Comparison of ENCODE assay signal across 1 cellular context in the genomic region with DNA sequence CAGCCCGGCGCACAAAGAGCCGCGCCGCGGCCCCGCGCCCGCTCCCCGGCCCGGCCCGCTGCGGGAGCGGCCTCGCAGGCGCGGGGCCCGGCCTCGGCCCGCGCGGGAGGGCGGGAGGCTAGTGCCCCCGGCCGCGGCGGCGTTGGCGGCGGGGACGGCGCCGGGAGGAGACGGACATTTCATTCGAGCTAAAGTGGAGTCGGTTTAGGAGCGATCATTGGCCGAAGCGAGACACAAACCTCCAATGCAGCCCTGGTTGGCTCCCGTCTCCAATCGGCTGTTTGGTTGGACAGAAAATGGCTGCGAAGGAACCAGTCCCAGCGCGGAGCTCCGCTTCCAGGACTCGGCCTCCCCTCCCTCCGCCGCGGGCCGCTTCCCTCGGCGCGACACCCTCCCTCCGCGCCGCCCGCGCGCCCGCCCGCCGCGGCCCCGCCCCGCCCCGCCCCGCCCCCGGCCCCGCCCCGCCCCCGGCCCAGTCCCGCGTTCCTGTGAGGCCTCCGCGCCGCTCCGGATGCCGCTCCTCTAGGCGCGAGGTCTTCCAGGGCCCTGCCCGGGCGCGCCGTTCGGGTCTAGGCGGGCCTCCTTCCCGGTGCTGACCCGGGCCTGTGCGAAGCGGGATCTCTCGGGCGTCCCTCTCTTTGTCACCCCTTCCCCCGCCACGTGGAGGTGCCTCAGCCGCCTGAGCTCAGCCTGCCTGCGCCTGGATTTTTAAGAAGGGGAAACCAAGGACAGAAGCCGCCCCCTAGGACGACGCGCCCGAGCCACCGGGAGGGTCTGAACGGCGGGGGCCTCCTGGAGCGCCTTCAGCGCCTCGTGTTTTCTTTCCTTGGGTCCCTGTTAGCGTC.
A peak's percentile ranks its signal among the peaks of the same experiment; 100 is the strongest.
TF ChIP-seq lines count a peak whose summit lies in the region.

A gene (minus strand): TSS at position 309 of the 845 bp plus-strand sequence. CDS start 2,757 bp downstream, outside the sequence.

TF ChIP-seq in GM12878, 131 proteins besides CTCF, POLR2A, EP300 and RAD21 (continued from another document):
- TF ChIP-seq, protein P1, sequence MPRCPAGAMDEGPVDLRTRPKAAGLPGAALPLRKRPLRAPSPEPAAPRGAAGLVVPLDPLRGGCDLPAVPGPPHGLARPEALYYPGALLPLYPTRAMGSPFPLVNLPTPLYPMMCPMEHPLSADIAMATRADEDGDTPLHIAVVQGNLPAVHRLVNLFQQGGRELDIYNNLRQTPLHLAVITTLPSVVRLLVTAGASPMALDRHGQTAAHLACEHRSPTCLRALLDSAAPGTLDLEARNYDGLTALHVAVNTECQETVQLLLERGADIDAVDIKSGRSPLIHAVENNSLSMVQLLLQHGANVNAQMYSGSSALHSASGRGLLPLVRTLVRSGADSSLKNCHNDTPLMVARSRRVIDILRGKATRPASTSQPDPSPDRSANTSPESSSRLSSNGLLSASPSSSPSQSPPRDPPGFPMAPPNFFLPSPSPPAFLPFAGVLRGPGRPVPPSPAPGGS (IDR thresholded peaks at IDR 0.05; ENCODE audit: borderline replicate concordance, insufficient read depth, low read depth, low read length, poor library complexity, severe bottlenecking): no peak
- TF ChIP-seq NBN (IDR thresholded peaks at IDR 0.05): no peak
- TF ChIP-seq, protein P2, sequence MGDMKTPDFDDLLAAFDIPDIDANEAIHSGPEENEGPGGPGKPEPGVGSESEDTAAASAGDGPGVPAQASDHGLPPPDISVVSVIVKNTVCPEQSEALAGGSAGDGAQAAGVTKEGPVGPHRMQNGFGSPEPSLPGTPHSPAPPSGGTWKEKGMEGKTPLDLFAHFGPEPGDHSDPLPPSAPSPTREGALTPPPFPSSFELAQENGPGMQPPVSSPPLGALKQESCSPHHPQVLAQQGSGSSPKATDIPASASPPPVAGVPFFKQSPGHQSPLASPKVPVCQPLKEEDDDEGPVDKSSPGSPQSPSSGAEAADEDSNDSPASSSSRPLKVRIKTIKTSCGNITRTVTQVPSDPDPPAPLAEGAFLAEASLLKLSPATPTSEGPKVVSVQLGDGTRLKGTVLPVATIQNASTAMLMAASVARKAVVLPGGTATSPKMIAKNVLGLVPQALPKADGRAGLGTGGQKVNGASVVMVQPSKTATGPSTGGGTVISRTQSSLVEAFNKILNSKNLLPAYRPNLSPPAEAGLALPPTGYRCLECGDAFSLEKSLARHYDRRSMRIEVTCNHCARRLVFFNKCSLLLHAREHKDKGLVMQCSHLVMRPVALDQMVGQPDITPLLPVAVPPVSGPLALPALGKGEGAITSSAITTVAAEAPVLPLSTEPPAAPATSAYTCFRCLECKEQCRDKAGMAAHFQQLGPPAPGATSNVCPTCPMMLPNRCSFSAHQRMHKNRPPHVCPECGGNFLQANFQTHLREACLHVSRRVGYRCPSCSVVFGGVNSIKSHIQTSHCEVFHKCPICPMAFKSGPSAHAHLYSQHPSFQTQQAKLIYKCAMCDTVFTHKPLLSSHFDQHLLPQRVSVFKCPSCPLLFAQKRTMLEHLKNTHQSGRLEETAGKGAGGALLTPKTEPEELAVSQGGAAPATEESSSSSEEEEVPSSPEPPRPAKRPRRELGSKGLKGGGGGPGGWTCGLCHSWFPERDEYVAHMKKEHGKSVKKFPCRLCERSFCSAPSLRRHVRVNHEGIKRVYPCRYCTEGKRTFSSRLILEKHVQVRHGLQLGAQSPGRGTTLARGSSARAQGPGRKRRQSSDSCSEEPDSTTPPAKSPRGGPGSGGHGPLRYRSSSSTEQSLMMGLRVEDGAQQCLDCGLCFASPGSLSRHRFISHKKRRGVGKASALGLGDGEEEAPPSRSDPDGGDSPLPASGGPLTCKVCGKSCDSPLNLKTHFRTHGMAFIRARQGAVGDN (IDR thresholded peaks at IDR 0.05): peak; percentile 73
- TF ChIP-seq CHD1 (IDR thresholded peaks at IDR 0.05; ENCODE audit: low read depth, low read length): no peak
- peak in 1 of 2 experiments; percentile 22; a peak in 1 of 4 replicates for TF ChIP-seq BHLHE40 (IDR thresholded peaks at IDR 0.05; ENCODE audit: borderline replicate concordance in 1 of 2, low read depth in 2 of 2, low read length in 1 of 2)
- TF ChIP-seq MYC (IDR thresholded peaks at IDR 0.05; ENCODE audit: insufficient read depth, insufficient read length, insufficient replicate concordance, low read length, severe bottlenecking): peak; percentile 10
- TF ChIP-seq STAT1 (conservative IDR thresholded peaks at IDR 0.05): no peak
- TF ChIP-seq SMC3 (IDR thresholded peaks at IDR 0.05; ENCODE audit: borderline replicate concordance, low read length): no peak
- TF ChIP-seq, protein P3, sequence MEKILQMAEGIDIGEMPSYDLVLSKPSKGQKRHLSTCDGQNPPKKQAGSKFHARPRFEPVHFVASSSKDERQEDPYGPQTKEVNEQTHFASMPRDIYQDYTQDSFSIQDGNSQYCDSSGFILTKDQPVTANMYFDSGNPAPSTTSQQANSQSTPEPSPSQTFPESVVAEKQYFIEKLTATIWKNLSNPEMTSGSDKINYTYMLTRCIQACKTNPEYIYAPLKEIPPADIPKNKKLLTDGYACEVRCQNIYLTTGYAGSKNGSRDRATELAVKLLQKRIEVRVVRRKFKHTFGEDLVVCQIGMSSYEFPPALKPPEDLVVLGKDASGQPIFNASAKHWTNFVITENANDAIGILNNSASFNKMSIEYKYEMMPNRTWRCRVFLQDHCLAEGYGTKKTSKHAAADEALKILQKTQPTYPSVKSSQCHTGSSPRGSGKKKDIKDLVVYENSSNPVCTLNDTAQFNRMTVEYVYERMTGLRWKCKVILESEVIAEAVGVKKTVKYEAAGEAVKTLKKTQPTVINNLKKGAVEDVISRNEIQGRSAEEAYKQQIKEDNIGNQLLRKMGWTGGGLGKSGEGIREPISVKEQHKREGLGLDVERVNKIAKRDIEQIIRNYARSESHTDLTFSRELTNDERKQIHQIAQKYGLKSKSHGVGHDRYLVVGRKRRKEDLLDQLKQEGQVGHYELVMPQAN (conservative IDR thresholded peaks at IDR 0.05): no peak; the same call in 1 of the 2 replicates
- peak; percentile 61; the same call in 1 of the 2 replicates for TF ChIP-seq CREB1 (IDR thresholded peaks at IDR 0.05; ENCODE audit: low read depth)
- no peak for TF ChIP-seq DPF2 (IDR thresholded peaks at IDR 0.05)
- no peak for TF ChIP-seq EED (IDR thresholded peaks at IDR 0.05; ENCODE audit: low read depth)
- TF ChIP-seq, protein P4, sequence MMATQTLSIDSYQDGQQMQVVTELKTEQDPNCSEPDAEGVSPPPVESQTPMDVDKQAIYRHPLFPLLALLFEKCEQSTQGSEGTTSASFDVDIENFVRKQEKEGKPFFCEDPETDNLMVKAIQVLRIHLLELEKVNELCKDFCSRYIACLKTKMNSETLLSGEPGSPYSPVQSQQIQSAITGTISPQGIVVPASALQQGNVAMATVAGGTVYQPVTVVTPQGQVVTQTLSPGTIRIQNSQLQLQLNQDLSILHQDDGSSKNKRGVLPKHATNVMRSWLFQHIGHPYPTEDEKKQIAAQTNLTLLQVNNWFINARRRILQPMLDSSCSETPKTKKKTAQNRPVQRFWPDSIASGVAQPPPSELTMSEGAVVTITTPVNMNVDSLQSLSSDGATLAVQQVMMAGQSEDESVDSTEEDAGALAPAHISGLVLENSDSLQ (IDR thresholded peaks at IDR 0.05): peak; percentile 38; the same call in 1 of the 2 replicates
- peak; percentile 76; the same call in 1 of the 2 replicates for TF ChIP-seq TAF1 (IDR thresholded peaks at IDR 0.05; ENCODE audit: borderline replicate concordance, low read depth, low read length)
- peak; percentile 68 for TF ChIP-seq POLR2AphosphoS5 (IDR thresholded peaks at IDR 0.05; ENCODE audit: low read length)
- no peak for TF ChIP-seq LARP7 (IDR thresholded peaks at IDR 0.05)
- peak; percentile 62; the same call in 1 of the 2 replicates for TF ChIP-seq MXI1 (IDR thresholded peaks at IDR 0.05; ENCODE audit: low read depth, low read length)
- TF ChIP-seq, protein P5, sequence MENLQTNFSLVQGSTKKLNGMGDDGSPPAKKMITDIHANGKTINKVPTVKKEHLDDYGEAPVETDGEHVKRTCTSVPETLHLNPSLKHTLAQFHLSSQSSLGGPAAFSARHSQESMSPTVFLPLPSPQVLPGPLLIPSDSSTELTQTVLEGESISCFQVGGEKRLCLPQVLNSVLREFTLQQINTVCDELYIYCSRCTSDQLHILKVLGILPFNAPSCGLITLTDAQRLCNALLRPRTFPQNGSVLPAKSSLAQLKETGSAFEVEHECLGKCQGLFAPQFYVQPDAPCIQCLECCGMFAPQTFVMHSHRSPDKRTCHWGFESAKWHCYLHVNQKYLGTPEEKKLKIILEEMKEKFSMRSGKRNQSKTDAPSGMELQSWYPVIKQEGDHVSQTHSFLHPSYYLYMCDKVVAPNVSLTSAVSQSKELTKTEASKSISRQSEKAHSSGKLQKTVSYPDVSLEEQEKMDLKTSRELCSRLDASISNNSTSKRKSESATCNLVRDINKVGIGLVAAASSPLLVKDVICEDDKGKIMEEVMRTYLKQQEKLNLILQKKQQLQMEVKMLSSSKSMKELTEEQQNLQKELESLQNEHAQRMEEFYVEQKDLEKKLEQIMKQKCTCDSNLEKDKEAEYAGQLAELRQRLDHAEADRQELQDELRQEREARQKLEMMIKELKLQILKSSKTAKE (IDR thresholded peaks at IDR 0.05; ENCODE audit: low read depth, poor library complexity, severe bottlenecking): no peak
